ENCODE assay signal across 33 cellular contexts in genomic region chr4:75834772-75835154, GRCh38.
"Had no signal": no experiment of that assay in that cellular context is flagged by ENCODE, and none has a peak within 500 bp of the region (broad histone marks: within the 10 kb centered on the region; RNA-seq: fewer than 3 reads in every experiment).

No MANE protein-coding gene starts in this region.

- H3K4me2 ChIP-seq: hepatocyte had no signal

- H3K4me1 Mint-ChIP-seq: activated CD4-positive, alpha-beta T cell treated with anti-CD3 and anti-CD28 coated beads for 36 hours; mesothelial cell of epicardium; naive B cell had no signal

- H3K27ac ChIP-seq: body of pancreas, cardiac muscle cell, colonic mucosa, epithelial cell of prostate, esophagus squamous epithelium, gastroesophageal sphincter, hepatocyte, ovary, stomach, thyroid gland, upper lobe of left lung had no signal

- H2AFZ ChIP-seq: hepatocyte had no signal

- H3K36me3 ChIP-seq: cardiac muscle cell, colonic mucosa, esophagus squamous epithelium, gastroesophageal sphincter, ovary, stomach, thyroid gland, upper lobe of left lung had no signal

- H3K4me3 ChIP-seq: body of pancreas, cardiac muscle cell, colonic mucosa, esophagus squamous epithelium, gastroesophageal sphincter, hepatocyte, ovary, stomach, thyroid gland, upper lobe of left lung had no signal

- ATAC-seq: activated CD4-positive, alpha-beta T cell treated with anti-CD3 and anti-CD28 coated beads for 36 hours; activated naive CD4-positive, alpha-beta T cell treated with anti-CD3 and anti-CD28 coated beads, Interleukin-2, amount 50 U/mL, for 72 hours; activated T-cell treated with anti-CD3 and anti-CD28 coated beads, Interleukin-2, amount 50 U/mL, for 72 hours; body of pancreas; gastroesophageal sphincter; left colon; stimulated activated naive B cell treated with anti-CD40 and anti-IgM and Interleukin-4, amounts not matched to agents 10 μg/mL and 1 μg/mL and 100 μg/mL, for 72 hours had no signal

- H3K79me2 ChIP-seq: hepatocyte had no signal

- H3K4me1 ChIP-seq: body of pancreas, colonic mucosa, esophagus squamous epithelium, gastroesophageal sphincter, stomach, thyroid gland, upper lobe of left lung had no signal

- H3K27me3 ChIP-seq: body of pancreas, cardiac muscle cell, colonic mucosa, esophagus squamous epithelium, gastroesophageal sphincter, hepatocyte, ovary, stomach, thyroid gland, upper lobe of left lung had no signal

- FAIRE-seq: endometrium, keratinocyte had no signal

- DNase-seq: activated CD4-positive, alpha-beta T cell treated with anti-CD3 and anti-CD28 coated beads for 36 hours; activated CD4-positive, alpha-beta T cell treated with anti-CD3 and anti-CD28 coated beads, Interleukin-2, amount 50 U/mL, for 4 hours; activated CD4-positive, CD25-positive, alpha-beta regulatory T cell; activated naive CD4-positive, alpha-beta T cell; activated T-cell treated with anti-CD3 and anti-CD28 coated beads for 4 hours; activated T-cell treated with anti-CD3 and anti-CD28 coated beads, Interleukin-2, amount 50 U/mL, for 72 hours; aorta; body of pancreas; cerebellar nuclear complex; colonic mucosa; effector CD8-positive, alpha-beta T cell; esophagus squamous epithelium; left colon; mammary epithelial cell; naive B cell; ovary; stimulated activated CD4-positive, alpha-beta T cell treated with anti-CD3 and anti-CD28 coated beads, Interleukin-15, amount 100 ng/mL, for 24 hours; stimulated activated CD4-positive, alpha-beta T cell treated with anti-CD3 and anti-CD28 coated beads, Interleukin-2, amount 100 ng/mL, for 24 hours; stimulated activated naive B cell treated with anti-CD40 and anti-IgM and Interleukin-4, amounts not matched to agents 10 μg/mL and 1 μg/mL and 100 μg/mL, for 72 hours; stomach; T-helper 1 cell; thyroid gland had no signal

- H3K27me3 Mint-ChIP-seq: naive B cell, progenitor cell of endocrine pancreas had no signal

- H3K36me3 Mint-ChIP-seq: activated naive CD4-positive, alpha-beta T cell treated with anti-CD3 and anti-CD28 coated beads, Interleukin-2, amount 50 U/mL, for 72 hours; mesothelial cell of epicardium; naive B cell; stimulated activated naive B cell treated with anti-CD40 and anti-IgM and Interleukin-4, amounts not matched to agents 10 μg/mL and 1 μg/mL and 100 μg/mL, for 72 hours had no signal

- H3K9me3 Mint-ChIP-seq: activated naive CD4-positive, alpha-beta T cell treated with anti-CD3 and anti-CD28 coated beads, Interleukin-2, amount 50 U/mL, for 72 hours; activated T-cell treated with anti-CD3 and anti-CD28 coated beads, Interleukin-2, amount 50 U/mL, for 72 hours; T-helper 2 cell treated with Interferon-gamma antibody and Interleukin-4, amounts not matched to agents 5 μg/mL and 100 μg/mL, for 36 hours had no signal

- H3K4me3 Mint-ChIP-seq: activated CD4-positive, alpha-beta T cell treated with anti-CD3 and anti-CD28 coated beads for 36 hours; activated T-cell treated with anti-CD3 and anti-CD28 coated beads, Interleukin-2, amount 50 U/mL, for 72 hours; mesothelial cell of epicardium; naive B cell; stimulated activated naive B cell treated with anti-CD40 and anti-IgM and Interleukin-4, amounts not matched to agents 10 μg/mL and 1 μg/mL and 100 μg/mL, for 72 hours; T-helper 2 cell treated with Interferon-gamma antibody and Interleukin-4, amounts not matched to agents 5 μg/mL and 100 μg/mL, for 36 hours had no signal

- H3K9me3 ChIP-seq: body of pancreas, colonic mucosa, esophagus squamous epithelium, gastroesophageal sphincter, ovary, stomach, thyroid gland, upper lobe of left lung had no signal

- H3K27ac Mint-ChIP-seq: activated CD4-positive, alpha-beta T cell treated with anti-CD3 and anti-CD28 coated beads for 36 hours; activated naive CD4-positive, alpha-beta T cell treated with anti-CD3 and anti-CD28 coated beads, Interleukin-2, amount 50 U/mL, for 72 hours; activated T-cell treated with anti-CD3 and anti-CD28 coated beads, Interleukin-2, amount 50 U/mL, for 72 hours; mesothelial cell of epicardium; naive B cell; progenitor cell of endocrine pancreas; stimulated activated naive B cell treated with anti-CD40 and anti-IgM and Interleukin-4, amounts not matched to agents 10 μg/mL and 1 μg/mL and 100 μg/mL, for 72 hours; T-helper 2 cell treated with Interferon-gamma antibody and Interleukin-4, amounts not matched to agents 5 μg/mL and 100 μg/mL, for 36 hours had no signal
